11 cellular contexts compared by ENCODE assay signal in the genomic region with DNA sequence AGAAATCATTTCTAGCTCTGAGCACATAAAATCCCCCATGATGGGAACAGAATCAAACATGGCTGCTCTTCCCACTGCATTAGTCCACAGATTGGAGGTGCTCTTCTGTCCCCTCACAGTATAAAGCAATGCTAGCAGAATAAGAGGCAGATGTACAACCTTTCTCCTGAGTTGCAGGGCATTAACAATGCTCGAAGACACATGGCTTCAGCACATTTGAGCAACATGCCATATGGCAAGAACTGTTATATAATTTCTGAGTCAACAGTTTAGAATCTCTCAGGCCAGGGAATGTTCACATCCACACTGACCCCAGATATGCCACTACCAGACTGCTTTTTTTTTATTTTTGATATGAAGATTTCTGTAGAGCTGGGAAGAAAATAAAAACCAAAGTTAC.
DNase-seq lines count a peak whose midpoint lies in the region; ATAC-seq, FAIRE-seq and TF ChIP-seq lines count a peak whose summit lies in the region.
"Had no signal": no experiment of that assay in that cellular context is flagged by ENCODE, and none has a peak within 500 bp of the region (broad histone marks: within the 10 kb centered on the region; RNA-seq: fewer than 3 reads in every experiment).

No MANE protein-coding gene starts in this region.

- TF ChIP-seq CTCF in A549 (IDR thresholded peaks at IDR 0.05) (no peak), left lung (IDR thresholded peaks at IDR 0.05) (no peak)

- ATAC-seq in A549 (no peak), left lung (peak; percentile 28), sciatic nerve (no peak), GM18858 (IDR thresholded peaks at IDR 0.05; ENCODE audit: unreplicated experiment) (no peak)
- ATAC-seq: activated CD4-positive, CD25-positive, alpha-beta regulatory T cell treated with anti-CD3 and anti-CD28 coated beads, Interleukin-2, amount 50 U/mL, for 24 hours; GM23338 had no signal

- DNase-seq in A549 (ENCODE audit: low read depth in 1 of 2, low spot score in 1 of 2) (no peak), NCI-H1694 treated with DMSO at 0.1 percent for 48 hours (lab: John Stamatoyannopoulos, UW) (peak; percentile 92), caudate nucleus (lab: John Stamatoyannopoulos, UW) (peak in 2 of 61 donors; percentile 13 to 94), left lung (no peak), sciatic nerve (ENCODE audit: low spot score) (no peak), SKM-1 treated with dmso at 0.1 percent for 144 hours (lab: John Stamatoyannopoulos, UW; ENCODE audit: unreplicated experiment) (no peak), activated gamma-delta T cell (lab: John Stamatoyannopoulos, UW) (no peak)
- DNase-seq: thyroid gland had no signal

- H3K27ac ChIP-seq in A549 (peak overlapping the region; percentile 60 to 85), caudate nucleus (ENCODE audit: low read depth, low read length) (peak overlapping the region; percentile 87), left lung (no peak overlapping the region)

- WGBS in A549 (ENCODE audit: missing lambda C conversion rate): 17% methylated on average over 1 of the region's 1 CpG

- H3K4me3 ChIP-seq in A549 (no peak overlapping the region), left lung (no peak overlapping the region)
- H3K4me3 ChIP-seq: GM23338, thyroid gland had no signal

- TF ChIP-seq EP300 in A549 (IDR thresholded peaks at IDR 0.05): no peak

- H3K4me2 ChIP-seq in A549: peak overlapping the region; percentile 54
- H3K4me2 ChIP-seq: GM23338 had no signal

- no peaks in the 10 kb centered on the region for H3K36me3 ChIP-seq in left lung
- H3K36me3 ChIP-seq: thyroid gland had no signal

- POLR2A ChIA-PET in A549 (lab: Yijun Ruan, JAX): no interaction called here

- peaks cover 81% of the 10 kb centered on the region for H3K4me1 ChIP-seq in A549
- peaks cover 11 to 16% of the 10 kb centered on the region in 2 donors for H3K4me1 ChIP-seq in left lung

- FAIRE-seq in A549 (lab: Jason Lieb, UNC): no peak

- CTCF ChIA-PET in A549 (lab: Yijun Ruan, JAX): interaction anchor here (1.4 kb wide), 1 partner anchor 118 kb away, joined by 4 read pairs; no protein-coding TSS in a partner anchor

- TF ChIP-seq POLR2A in A549 (IDR thresholded peaks at IDR 0.05; ENCODE audit: low read length): no peak

- no peak for TF ChIP-seq RAD21 in A549 (conservative IDR thresholded peaks at IDR 0.05 in 1 of 2, IDR thresholded peaks at IDR 0.05 in 1 of 2)

- H3K9me3 ChIP-seq in A549: no peaks in the 10 kb centered on the region
- H3K9me3 ChIP-seq in left lung: no peaks in the 10 kb centered on the region
- H3K9me3 ChIP-seq: thyroid gland had no signal

- no peaks in the 10 kb centered on the region for H3K27me3 ChIP-seq in left lung
- H3K27me3 ChIP-seq: thyroid gland had no signal

- intact Hi-C loops in left lung (cut with DNase I) (no loop called here), sciatic nerve (cut with DNase I) (no loop called here)

TF ChIP-seq in A549, 52 proteins besides CTCF, POLR2A, EP300 and RAD21:
- no peak for TF ChIP-seq HOXA7 (CRISPR knock-in tag; IDR thresholded peaks at IDR 0.05)
- TF ChIP-seq, protein P1, sequence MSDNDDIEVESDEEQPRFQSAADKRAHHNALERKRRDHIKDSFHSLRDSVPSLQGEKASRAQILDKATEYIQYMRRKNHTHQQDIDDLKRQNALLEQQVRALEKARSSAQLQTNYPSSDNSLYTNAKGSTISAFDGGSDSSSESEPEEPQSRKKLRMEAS (IDR thresholded peaks at IDR 0.05): peak; percentile 61

Comparison
In these comparisons a context has a peak if more than half of its experiments do, and no peak if none do; other contexts are left out.
1. H3K27ac ChIP-seq: peak in A549 (2 of 2) and caudate nucleus (single experiment); none in left lung (0 of 2).